ENCODE assay signal across 8 cellular contexts in the genomic region with DNA sequence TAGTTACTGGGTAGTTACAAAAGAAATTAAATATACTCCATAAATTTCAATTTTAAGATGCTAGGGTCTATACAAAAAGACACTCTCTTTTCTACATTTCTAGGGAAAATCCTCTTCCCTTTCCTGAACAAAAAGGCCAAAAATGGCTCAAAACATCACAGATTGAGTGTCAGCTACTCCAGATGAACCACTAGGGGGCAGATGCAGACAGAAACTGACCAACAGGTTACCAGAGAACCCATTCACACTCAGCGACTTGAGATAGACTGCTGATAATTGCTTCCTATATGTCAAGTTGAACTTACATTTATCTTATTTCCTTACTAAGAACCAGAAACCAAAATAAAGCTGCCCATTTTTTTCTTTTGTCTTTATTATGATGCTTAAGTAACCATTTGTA.
DNase-seq lines count a peak whose midpoint lies in the region; ATAC-seq and TF ChIP-seq lines count a peak whose summit lies in the region.

No MANE protein-coding gene starts in this region.

- H3K4ac ChIP-seq in mesendoderm (ENCODE audit: low read depth, low read length) = no peak overlapping the region

- H3K9me3 ChIP-seq in vagina = no peaks in the 10 kb centered on the region

- no peak overlapping the region for H2BK15ac ChIP-seq in mesendoderm (replicated peaks; ENCODE audit: low read depth)

- WGBS in mesendoderm (ENCODE audit: extremely low coverage, insufficient coverage, low lambda C conversion rate) = no CpG with 5 or more reads among the region's 1 CpG

- DNase-seq in G401 (ENCODE audit: low spot score) (peak; percentile 3), amniotic epithelial cell (ENCODE audit: low read depth) (peak; percentile 5), mesendoderm (peak; percentile 54), amniotic stem cell (lab: John Stamatoyannopoulos, UW) (no peak), vagina (ENCODE audit: extremely low spot score in 2 of 2) (no peak), Ammon's horn (ENCODE audit: low spot score) (no peak)
- DNase-seq in Jurkat, Clone E6-1 (ENCODE audit: low read depth, low spot score) = peak; percentile 16

- H2BK5ac ChIP-seq in mesendoderm (ENCODE audit: low read length) = no peak overlapping the region

- H3K79me1 ChIP-seq in mesendoderm (ENCODE audit: low read length) = no peaks in the 10 kb centered on the region

- in situ Hi-C loops in G401 (cut with HindIII; ENCODE audit: low sequenced_read_pairs) = no loop called here

- no peaks in the 10 kb centered on the region for H3K4me1 ChIP-seq in mesendoderm (ENCODE audit: control insufficient read depth, low read depth, low read length)
- H3K4me1 ChIP-seq in vagina = no peaks in the 10 kb centered on the region

- no peak overlapping the region for H2AK5ac ChIP-seq in mesendoderm (ENCODE audit: low read length)

- H3K27me3 ChIP-seq in mesendoderm (ENCODE audit: insufficient read depth, low read length, poor library complexity) (no peaks in the 10 kb centered on the region), vagina (no peaks in the 10 kb centered on the region)

- no peak overlapping the region for H3K56ac ChIP-seq in mesendoderm (ENCODE audit: low read length)

- H3K18ac ChIP-seq in mesendoderm (ENCODE audit: low read length) = no peak overlapping the region

- H3K9ac ChIP-seq in mesendoderm (ENCODE audit: low read length) = no peak overlapping the region

- no peak overlapping the region for H3K4me3 ChIP-seq in Jurkat, Clone E6-1 (ENCODE audit: low read length)
- H3K4me3 ChIP-seq in mesendoderm (ENCODE audit: low read length) = no peak overlapping the region
- no peak overlapping the region for H3K4me3 ChIP-seq in vagina

- TF ChIP-seq CTCF in vagina (IDR thresholded peaks at IDR 0.05) = peak in 1 of 3 experiments; percentile 12

- no peaks in the 10 kb centered on the region for H3K36me3 ChIP-seq in mesendoderm (ENCODE audit: control insufficient read depth, insufficient read depth, low read length)
- H3K36me3 ChIP-seq in vagina = no peaks in the 10 kb centered on the region

- no peaks in the 10 kb centered on the region for H3K79me2 ChIP-seq in mesendoderm (ENCODE audit: control insufficient read depth, insufficient read depth, low read length)

- H2BK120ac ChIP-seq in mesendoderm (ENCODE audit: low read depth, low read length) = no peak overlapping the region

- TF ChIP-seq POLR2A in vagina (IDR thresholded peaks at IDR 0.05) = no peak

- H4K8ac ChIP-seq in mesendoderm (ENCODE audit: low read depth, low read length) = no peak overlapping the region

- no peak overlapping the region for H3K4me2 ChIP-seq in mesendoderm (ENCODE audit: low read length)

- H3K27ac ChIP-seq in mesendoderm (ENCODE audit: low read depth, low read length) = no peak overlapping the region
- H3K27ac ChIP-seq in vagina = no peak overlapping the region

- ATAC-seq in HG03521 (IDR thresholded peaks at IDR 0.05; ENCODE audit: unreplicated experiment) = no peak

- no peak overlapping the region for H3K23ac ChIP-seq in mesendoderm (ENCODE audit: low read length)

- no peak overlapping the region for H4K5ac ChIP-seq in mesendoderm (ENCODE audit: low read length)

- intact Hi-C loops in vagina (cut with DNase I) = no loop called here

Comparison
In these comparisons a context has a peak if more than half of its experiments do, and no peak if none do; other contexts are left out.
1. DNase-seq: peak in G401 (single experiment), Jurkat, Clone E6-1 (single experiment), amniotic epithelial cell (single experiment) and mesendoderm (single experiment); none in amniotic stem cell (single experiment), vagina (0 of 2) and Ammon's horn (single experiment).